Comparison of ENCODE assay signal across 1 cellular context in genomic region chr7:16433568-16434122, GRCh38.
TF ChIP-seq lines count a peak whose summit lies in the region.

No MANE protein-coding gene starts in this region.

TF ChIP-seq in K562, 482 proteins besides CTCF, POLR2A, EP300 and RAD21 (continued from another document and continues in another):
- TF ChIP-seq MGA (IDR thresholded peaks at IDR 0.05), result no peak
- no peak for TF ChIP-seq EZH2 (IDR thresholded peaks at IDR 0.05; ENCODE audit: borderline replicate concordance, low read depth, low read length)
- no peak for TF ChIP-seq KAT7 (CRISPR knock-in tag; IDR thresholded peaks at IDR 0.05; ENCODE audit: borderline replicate concordance)
- no peak for TF ChIP-seq MAZ (CRISPR knock-in tag; conservative IDR thresholded peaks at IDR 0.05 in 1 of 2, IDR thresholded peaks at IDR 0.05 in 1 of 2)
- no peak for TF ChIP-seq MTA2 (IDR thresholded peaks at IDR 0.05; ENCODE audit: low read depth)
- no peak for TF ChIP-seq ELF2 (CRISPR knock-in tag; IDR thresholded peaks at IDR 0.05)
- TF ChIP-seq ZNF766 (CRISPR knock-in tag; conservative IDR thresholded peaks at IDR 0.05), result peak; percentile 50; the same call in 1 of the 2 replicates
- no peak for TF ChIP-seq ZNF699 (CRISPR knock-in tag; IDR thresholded peaks at IDR 0.05; ENCODE audit: insufficient replicate concordance)
- no peak for TF ChIP-seq POLR3A (IDR thresholded peaks at IDR 0.05; ENCODE audit: borderline replicate concordance, extremely low read depth, insufficient read depth, insufficient read length)
- TF ChIP-seq ZNF778 (CRISPR knock-in tag; IDR thresholded peaks at IDR 0.05), result no peak
- no peak for TF ChIP-seq MTF1 (CRISPR knock-in tag; IDR thresholded peaks at IDR 0.05; ENCODE audit: borderline replicate concordance)
- TF ChIP-seq POLR2H (tag; IDR thresholded peaks at IDR 0.05; ENCODE audit: low read depth), result peak; percentile 18; the same call in 1 of the 2 replicates
- TF ChIP-seq DDX20 (tag; IDR thresholded peaks at IDR 0.05; ENCODE audit: low read depth), result no peak
- TF ChIP-seq PML (IDR thresholded peaks at IDR 0.05; ENCODE audit: low read length), result no peak
- TF ChIP-seq ZNF707 (CRISPR knock-in tag; conservative IDR thresholded peaks at IDR 0.05), result no peak
- TF ChIP-seq SRSF3 (IDR thresholded peaks at IDR 0.05; ENCODE audit: insufficient read depth, low read length), result no peak
- no peak for TF ChIP-seq CSDE1 (IDR thresholded peaks at IDR 0.05)
- no peak for TF ChIP-seq NFXL1 (CRISPR knock-in tag; IDR thresholded peaks at IDR 0.05)
- no peak for TF ChIP-seq POLR2AphosphoS2 (IDR thresholded peaks at IDR 0.05; ENCODE audit: low read length)
- no peak for TF ChIP-seq ZZZ3 (IDR thresholded peaks at IDR 0.05)
- no peak for TF ChIP-seq ZNF584 (CRISPR knock-in tag; IDR thresholded peaks at IDR 0.05; ENCODE audit: low read depth)
- TF ChIP-seq ELF4 (CRISPR knock-in tag; IDR thresholded peaks at IDR 0.05), result peak; percentile 34; the same call in 1 of the 2 replicates
- 0 out of 2 replicates have a peak, but pooled peaks have one; percentile 40 for TF ChIP-seq NFRKB (IDR thresholded peaks at IDR 0.05; ENCODE audit: low read depth)
- TF ChIP-seq, protein P1, sequence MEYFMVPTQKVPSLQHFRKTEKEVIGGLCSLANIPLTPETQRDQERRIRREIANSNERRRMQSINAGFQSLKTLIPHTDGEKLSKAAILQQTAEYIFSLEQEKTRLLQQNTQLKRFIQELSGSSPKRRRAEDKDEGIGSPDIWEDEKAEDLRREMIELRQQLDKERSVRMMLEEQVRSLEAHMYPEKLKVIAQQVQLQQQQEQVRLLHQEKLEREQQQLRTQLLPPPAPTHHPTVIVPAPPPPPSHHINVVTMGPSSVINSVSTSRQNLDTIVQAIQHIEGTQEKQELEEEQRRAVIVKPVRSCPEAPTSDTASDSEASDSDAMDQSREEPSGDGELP (CRISPR knock-in tag; IDR thresholded peaks at IDR 0.05; ENCODE audit: borderline replicate concordance), result no peak
- TF ChIP-seq FUS (optimal IDR thresholded peaks at IDR 0.05; ENCODE audit: low read depth, low read length), result no peak
- peak; percentile 28; the same call in 1 of the 2 replicates for TF ChIP-seq CBFA2T3 (IDR thresholded peaks at IDR 0.05)
- peak; percentile 36; the same call in 1 of the 2 replicates for TF ChIP-seq ZNF239 (CRISPR knock-in tag; IDR thresholded peaks at IDR 0.05)
- TF ChIP-seq ZC3H11A (IDR thresholded peaks at IDR 0.05; ENCODE audit: low read depth, low read length), result no peak
- no peak for TF ChIP-seq ZBTB11 (CRISPR knock-in tag; IDR thresholded peaks at IDR 0.05)
- TF ChIP-seq ZNF232 (CRISPR knock-in tag; IDR thresholded peaks at IDR 0.05), result no peak
- peak; percentile 12; the same call in 1 of the 2 replicates for TF ChIP-seq ARID1B (IDR thresholded peaks at IDR 0.05)
- no peak for TF ChIP-seq FOSL1 (tag; conservative IDR thresholded peaks at IDR 0.05)
- no peak for TF ChIP-seq ZNF384 (IDR thresholded peaks at IDR 0.05; ENCODE audit: low read depth, low read length)
- no peak for TF ChIP-seq BMI1 (IDR thresholded peaks at IDR 0.05; ENCODE audit: low read length)
- TF ChIP-seq EHMT2 (IDR thresholded peaks at IDR 0.05), result peak; percentile 45; the same call in 1 of the 2 replicates
- TF ChIP-seq MEIS2 (IDR thresholded peaks at IDR 0.05; ENCODE audit: partially characterized antibody), result no peak
- no peak for TF ChIP-seq ZNF512 (tag; IDR thresholded peaks at IDR 0.05)
- TF ChIP-seq RFX7 (CRISPR knock-in tag; IDR thresholded peaks at IDR 0.05), result no peak
- TF ChIP-seq, protein P2, sequence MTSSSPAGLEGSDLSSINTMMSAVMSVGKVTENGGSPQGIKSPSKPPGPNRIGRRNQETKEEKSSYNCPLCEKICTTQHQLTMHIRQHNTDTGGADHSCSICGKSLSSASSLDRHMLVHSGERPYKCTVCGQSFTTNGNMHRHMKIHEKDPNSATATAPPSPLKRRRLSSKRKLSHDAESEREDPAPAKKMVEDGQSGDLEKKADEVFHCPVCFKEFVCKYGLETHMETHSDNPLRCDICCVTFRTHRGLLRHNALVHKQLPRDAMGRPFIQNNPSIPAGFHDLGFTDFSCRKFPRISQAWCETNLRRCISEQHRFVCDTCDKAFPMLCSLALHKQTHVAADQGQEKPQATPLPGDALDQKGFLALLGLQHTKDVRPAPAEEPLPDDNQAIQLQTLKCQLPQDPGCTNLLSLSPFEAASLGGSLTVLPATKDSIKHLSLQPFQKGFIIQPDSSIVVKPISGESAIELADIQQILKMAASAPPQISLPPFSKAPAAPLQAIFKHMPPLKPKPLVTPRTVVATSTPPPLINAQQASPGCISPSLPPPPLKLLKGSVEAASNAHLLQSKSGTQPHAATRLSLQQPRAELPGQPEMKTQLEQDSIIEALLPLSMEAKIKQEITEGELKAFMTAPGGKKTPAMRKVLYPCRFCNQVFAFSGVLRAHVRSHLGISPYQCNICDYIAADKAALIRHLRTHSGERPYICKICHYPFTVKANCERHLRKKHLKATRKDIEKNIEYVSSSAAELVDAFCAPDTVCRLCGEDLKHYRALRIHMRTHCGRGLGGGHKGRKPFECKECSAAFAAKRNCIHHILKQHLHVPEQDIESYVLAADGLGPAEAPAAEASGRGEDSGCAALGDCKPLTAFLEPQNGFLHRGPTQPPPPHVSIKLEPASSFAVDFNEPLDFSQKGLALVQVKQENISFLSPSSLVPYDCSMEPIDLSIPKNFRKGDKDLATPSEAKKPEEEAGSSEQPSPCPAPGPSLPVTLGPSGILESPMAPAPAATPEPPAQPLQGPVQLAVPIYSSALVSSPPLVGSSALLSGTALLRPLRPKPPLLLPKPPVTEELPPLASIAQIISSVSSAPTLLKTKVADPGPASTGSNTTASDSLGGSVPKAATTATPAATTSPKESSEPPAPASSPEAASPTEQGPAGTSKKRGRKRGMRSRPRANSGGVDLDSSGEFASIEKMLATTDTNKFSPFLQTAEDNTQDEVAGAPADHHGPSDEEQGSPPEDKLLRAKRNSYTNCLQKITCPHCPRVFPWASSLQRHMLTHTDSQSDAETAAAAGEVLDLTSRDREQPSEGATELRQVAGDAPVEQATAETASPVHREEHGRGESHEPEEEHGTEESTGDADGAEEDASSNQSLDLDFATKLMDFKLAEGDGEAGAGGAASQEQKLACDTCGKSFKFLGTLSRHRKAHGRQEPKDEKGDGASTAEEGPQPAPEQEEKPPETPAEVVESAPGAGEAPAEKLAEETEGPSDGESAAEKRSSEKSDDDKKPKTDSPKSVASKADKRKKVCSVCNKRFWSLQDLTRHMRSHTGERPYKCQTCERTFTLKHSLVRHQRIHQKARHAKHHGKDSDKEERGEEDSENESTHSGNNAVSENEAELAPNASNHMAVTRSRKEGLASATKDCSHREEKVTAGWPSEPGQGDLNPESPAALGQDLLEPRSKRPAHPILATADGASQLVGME (CRISPR knock-in tag; IDR thresholded peaks at IDR 0.05), result no peak
